ENCODE assay signal across 8 cellular contexts in the genomic region with DNA sequence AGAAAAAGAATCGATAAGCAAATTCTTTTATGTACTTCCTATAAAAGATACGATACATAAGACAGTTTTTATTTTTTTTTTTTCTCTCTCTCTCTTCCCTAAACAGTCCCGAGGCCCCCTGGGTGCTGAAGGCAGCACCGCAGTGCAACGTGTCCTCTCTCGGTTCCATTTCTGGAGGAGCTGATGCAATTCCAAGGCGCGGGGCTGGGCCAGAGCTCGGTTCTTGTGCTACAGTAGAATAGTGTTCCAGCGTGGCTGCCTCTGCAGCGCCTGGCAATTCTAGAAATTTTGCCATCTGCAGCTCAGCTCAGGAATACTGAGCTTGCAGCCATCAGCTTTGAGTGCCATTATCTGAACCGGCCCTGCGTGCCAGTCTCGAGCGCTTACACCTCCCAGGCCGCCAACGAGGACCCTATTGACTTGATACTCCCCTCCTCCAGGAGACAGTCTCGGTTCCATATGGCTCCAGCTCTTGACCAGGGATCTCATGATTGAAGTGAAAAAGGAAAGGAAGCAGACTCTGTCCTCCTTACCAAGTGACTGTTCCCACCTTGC. TPM values are rescaled to one million over a fixed set of nuclear protein-coding genes. Genes with fewer than 3 reads are reported as not detected.
DNase-seq lines count a peak whose midpoint lies in the region; ATAC-seq, FAIRE-seq and TF ChIP-seq lines count a peak whose summit lies in the region.

No MANE protein-coding gene starts in this region.

- no peak overlapping the region for H3K27ac Mint-ChIP-seq in CD4-positive, alpha-beta T cell
- H3K27ac Mint-ChIP-seq in chondrocyte (ENCODE audit: unreplicated experiment): peak overlapping the region; percentile 97
- H3K27ac Mint-ChIP-seq in stimulated activated memory B cell treated with anti-CD40 and anti-IgM and Interleukin-4, amounts not matched to agents 10 μg/mL and 1 μg/mL and 100 μg/mL, for 72 hours: no peak overlapping the region

- no peak overlapping the region for H3K27ac ChIP-seq in CD4-positive, alpha-beta T cell (ENCODE audit: low read depth, low read length)
- H3K27ac ChIP-seq in PC-3 (ENCODE audit: low read length) (no peak overlapping the region), layer of hippocampus (ENCODE audit: low read depth, low read length) (peak overlapping the region; percentile 30)

- POLR2A ChIA-PET in CD4-positive, alpha-beta T cell (lab: Charles Lee): no interaction called here
- POLR2A ChIA-PET in PC-3 (lab: Charles Lee; ENCODE audit: unreplicated experiment): interaction anchor here (0.7 kb wide), 1 partner anchor 945 kb away, joined by 3 read pairs; a partner anchor contains a TSS

- H3K27me3 Mint-ChIP-seq in CD4-positive, alpha-beta T cell: peaks cover 47% of the 10 kb centered on the region
- no peaks in the 10 kb centered on the region for H3K27me3 Mint-ChIP-seq in chondrocyte (ENCODE audit: low read depth)
- H3K27me3 Mint-ChIP-seq in stimulated activated memory B cell treated with anti-CD40 and anti-IgM and Interleukin-4, amounts not matched to agents 10 μg/mL and 1 μg/mL and 100 μg/mL, for 72 hours: peaks cover 30% of the 10 kb centered on the region

- no peaks in the 10 kb centered on the region for H3K36me3 Mint-ChIP-seq in CD4-positive, alpha-beta T cell (ENCODE audit: low read depth)
- H3K36me3 Mint-ChIP-seq in chondrocyte (ENCODE audit: low read depth): peaks cover 5% of the 10 kb centered on the region
- H3K36me3 Mint-ChIP-seq in stimulated activated memory B cell treated with anti-CD40 and anti-IgM and Interleukin-4, amounts not matched to agents 10 μg/mL and 1 μg/mL and 100 μg/mL, for 72 hours: no peaks in the 10 kb centered on the region

- ATAC-seq in CD4-positive, alpha-beta T cell (ENCODE audit: poor library complexity): no peak
- ATAC-seq in PC-3 (peak; percentile 24), HG03457 (IDR thresholded peaks at IDR 0.05; ENCODE audit: unreplicated experiment) (no peak)
- ATAC-seq in stimulated activated memory B cell treated with anti-CD40 and anti-IgM and Interleukin-4, amounts not matched to agents 10 μg/mL and 1 μg/mL and 100 μg/mL, for 72 hours: peak; percentile 34

- peak overlapping the region; percentile 41; the same call in 1 of the 2 replicates for H3K9ac ChIP-seq in PC-3 (ENCODE audit: low read length)

- no TSS peak for BruUV-seq in PC-3 (replicated peaks; lab: Mats Ljungman, UMichigan)

- H3K4me1 Mint-ChIP-seq in CD4-positive, alpha-beta T cell (ENCODE audit: low read depth): peaks cover 8% of the 10 kb centered on the region
- peaks cover 43% of the 10 kb centered on the region for H3K4me1 Mint-ChIP-seq in chondrocyte (ENCODE audit: low read depth)
- peaks cover 10% of the 10 kb centered on the region for H3K4me1 Mint-ChIP-seq in stimulated activated memory B cell treated with anti-CD40 and anti-IgM and Interleukin-4, amounts not matched to agents 10 μg/mL and 1 μg/mL and 100 μg/mL, for 72 hours

- CTCF ChIA-PET in CD4-positive, alpha-beta T cell (lab: Charles Lee): no interaction called here
- CTCF ChIA-PET in PC-3 (lab: Charles Lee): no interaction called here

- intact Hi-C loops in CD4-positive, alpha-beta T cell (cut with DNase I, micrococcal nuclease): no loop called here
- intact Hi-C loops in PC-3 (cut with micrococcal nuclease): no loop called here

- peak overlapping the region; percentile 83 for H2AFZ ChIP-seq in PC-3 (ENCODE audit: low read length)

- FAIRE-seq in H54 (lab: Jason Lieb, UNC): no peak

- peak overlapping the region; percentile 65 for H3K4me3 Mint-ChIP-seq in CD4-positive, alpha-beta T cell
- peak overlapping the region; percentile 94 for H3K4me3 Mint-ChIP-seq in chondrocyte (ENCODE audit: unreplicated experiment)
- H3K4me3 Mint-ChIP-seq in stimulated activated memory B cell treated with anti-CD40 and anti-IgM and Interleukin-4, amounts not matched to agents 10 μg/mL and 1 μg/mL and 100 μg/mL, for 72 hours: peak overlapping the region; percentile 72

- H3K9me3 ChIP-seq in CD4-positive, alpha-beta T cell (ENCODE audit: control insufficient read depth, low read length): no peaks in the 10 kb centered on the region
- H3K9me3 ChIP-seq in PC-3 (ENCODE audit: low read length): no peaks in the 10 kb centered on the region

- H3K36me3 ChIP-seq in PC-3 (ENCODE audit: low read depth, low read length): no peaks in the 10 kb centered on the region

- TF ChIP-seq CTCF in CD4-positive, alpha-beta T cell (IDR thresholded peaks at IDR 0.05): no peak
- TF ChIP-seq CTCF in PC-3 (conservative IDR thresholded peaks at IDR 0.05; ENCODE audit: low read depth, low read length) (no peak), chondrocyte (IDR thresholded peaks at IDR 0.05) (peak; percentile 43)

- H3K79me2 ChIP-seq in PC-3 (ENCODE audit: low read length): no peaks in the 10 kb centered on the region

- peak overlapping the region; percentile 79 for H3K4me2 ChIP-seq in PC-3 (ENCODE audit: low read length)

- peaks cover 4% of the 10 kb centered on the region for H3K9me3 Mint-ChIP-seq in CD4-positive, alpha-beta T cell
- H3K9me3 Mint-ChIP-seq in chondrocyte (ENCODE audit: low read depth): peaks cover 6% of the 10 kb centered on the region
- H3K9me3 Mint-ChIP-seq in stimulated activated memory B cell treated with anti-CD40 and anti-IgM and Interleukin-4, amounts not matched to agents 10 μg/mL and 1 μg/mL and 100 μg/mL, for 72 hours: no peaks in the 10 kb centered on the region

- TF ChIP-seq POLR2A in H54 (IDR thresholded peaks at IDR 0.05; ENCODE audit: low read depth, low read length): no peak

- H3K9me2 ChIP-seq in PC-3 (replicated peaks; ENCODE audit: low read length): no peaks in the 10 kb centered on the region

- H3K4me3 ChIP-seq in PC-3 (ENCODE audit: low read length): peak overlapping the region; percentile 66

- no peaks in the 10 kb centered on the region for H4K20me1 ChIP-seq in PC-3 (ENCODE audit: low read length)

- no peaks in the 10 kb centered on the region for H3F3A ChIP-seq in PC-3 (ENCODE audit: low read length, unreplicated experiment)

- peaks cover 7% of the 10 kb centered on the region for H3K4me1 ChIP-seq in PC-3 (ENCODE audit: insufficient read depth, low read length)

- no peak for DNase-seq in CD4-positive, alpha-beta T cell
- DNase-seq in H54 (ENCODE audit: insufficient read length, low spot score): peak; percentile 25
- DNase-seq in PC-3: no peak
- no peak for DNase-seq in chondrocyte (ENCODE audit: low spot score)
- DNase-seq in NCI-H2029 treated with DMSO at 0.1 percent for 48 hours (lab: John Stamatoyannopoulos, UW): no peak

- peaks cover 24% of the 10 kb centered on the region for H3K27me3 ChIP-seq in CD4-positive, alpha-beta T cell (ENCODE audit: control insufficient read depth, insufficient read depth, low read length)
- H3K27me3 ChIP-seq in PC-3 (ENCODE audit: low read length): no peaks in the 10 kb centered on the region
- no peaks in the 10 kb centered on the region for H3K27me3 ChIP-seq in layer of hippocampus (ENCODE audit: control insufficient read depth, insufficient read depth, low read length)

RNA-seq across cellular contexts. Expression of a gene that starts 0.6 kb away (rescaled TPM):
- total RNA-seq in CD4-positive, alpha-beta T cell: under 1 TPM in 1 of 2 experiments, not detected in 1; 0.03 TPM
- 0.15 and 0.40 TPM in 2 replicates for total RNA-seq in PC-3 (2014; rRNA removed)
- total RNA-seq in chondrocyte: 87.2 to 158 TPM (median 153 TPM) in 3 replicates

RNA-seq across cellular contexts. Expression of a gene that starts 23.9 kb away (rescaled TPM):
- 10 to 100 TPM; 32.5 to 33.6 TPM for total RNA-seq in CD4-positive, alpha-beta T cell
- total RNA-seq in PC-3 (2014; rRNA removed) (38.2 and 46.9 TPM in 2 replicates), chondrocyte (55.8 to 57.7 TPM (median 56.0 TPM) in 3 replicates)

Comparison
In these comparisons a context has a peak if more than half of its experiments do, and no peak if none do; other contexts are left out.
1. ATAC-seq: peak in PC-3 (single experiment) and stimulated activated memory B cell treated with anti-CD40 and anti-IgM and Interleukin-4, amounts not matched to agents 10 μg/mL and 1 μg/mL and 100 μg/mL, for 72 hours (single experiment); none in CD4-positive, alpha-beta T cell (single experiment) and HG03457 (single experiment).
2. RNA of a gene that starts 0.6 kb away (total RNA-seq): 87.2 to 158 TPM in chondrocyte; 0.15 to 0.40 TPM in PC-3 and 0.03 TPM in CD4-positive, alpha-beta T cell; every median in the first group is over 10 times any median in the second.
3. Peak in every context shown above with its lines, with median percentiles within 50 percentile points of each other: H3K4me3 Mint-ChIP-seq.